ENCODE assay signal across 7 cellular contexts in the genomic region with DNA sequence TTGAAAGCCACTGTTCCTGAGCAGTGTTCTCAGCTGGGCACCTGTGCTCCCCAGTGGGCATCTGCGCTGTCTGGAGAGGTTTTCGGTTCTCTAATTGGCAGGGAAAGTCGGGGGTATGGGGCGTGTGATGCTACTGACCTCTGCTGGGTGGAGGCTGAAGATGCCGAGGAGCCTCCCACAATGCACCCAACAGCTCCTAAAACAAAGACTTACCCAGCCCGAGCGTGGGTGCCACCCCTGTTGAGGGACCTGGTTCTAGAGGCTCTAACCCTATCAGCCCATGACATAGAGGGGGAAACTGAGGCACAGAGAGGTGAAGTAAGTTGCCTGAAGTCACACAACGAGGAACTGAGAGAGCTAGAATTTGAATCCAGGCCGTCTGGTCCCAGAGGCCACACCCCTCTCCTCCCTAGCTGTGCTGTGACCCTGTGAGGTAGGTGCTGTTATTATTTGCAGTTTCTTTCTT. TPM values are rescaled to one million over a fixed set of nuclear protein-coding genes. Genes with fewer than 3 reads are reported as not detected.
A peak's percentile ranks its signal among the peaks of the same experiment; 100 is the strongest.
DNase-seq lines count a peak whose midpoint lies in the region; ATAC-seq and TF ChIP-seq lines count a peak whose summit lies in the region.

No MANE protein-coding gene starts in this region.

- TF ChIP-seq CTCF in GM12801 (IDR thresholded peaks at IDR 0.05; ENCODE audit: extremely low read depth, insufficient read length) (peak; percentile 43), OCI-LY3 (IDR thresholded peaks at IDR 0.05; ENCODE audit: low read depth, low read length) (peak; percentile 88)

- intact Hi-C loops in right cardiac atrium (cut with DNase I): no loop called here

- H3K36me3 ChIP-seq in OCI-LY3 (replicated peaks; ENCODE audit: low read depth, low read length): no peaks in the 10 kb centered on the region

- H3K9ac ChIP-seq in OCI-LY3 (ENCODE audit: low read length): peak overlapping the region; percentile 38; the same call in 1 of the 2 replicates

- H3K79me2 ChIP-seq in OCI-LY3 (ENCODE audit: low read length): no peaks in the 10 kb centered on the region

- H3K4me1 ChIP-seq in OCI-LY3 (ENCODE audit: low read length): peaks cover 14% of the 10 kb centered on the region
- H3K4me1 ChIP-seq in right cardiac atrium (ENCODE audit: control insufficient read depth, insufficient read depth, low read length): no peaks in the 10 kb centered on the region

- H3K9me3 ChIP-seq in OCI-LY3 (ENCODE audit: insufficient read depth, low read length) (no peaks in the 10 kb centered on the region), right cardiac atrium (ENCODE audit: control insufficient read depth, low read length) (no peaks in the 10 kb centered on the region)

- H4K20me1 ChIP-seq in OCI-LY3 (ENCODE audit: insufficient read depth, low read length): no peaks in the 10 kb centered on the region

- peak overlapping the region; percentile 84 for H3K4me2 ChIP-seq in OCI-LY3 (ENCODE audit: low read length)

- WGBS in right cardiac atrium: 22% methylated on average over 9 of the region's 9 CpGs

- peak overlapping the region; percentile 47 for H3K27ac ChIP-seq in OCI-LY3 (ENCODE audit: low read length)
- H3K27ac ChIP-seq in right cardiac atrium (ENCODE audit: low read length): no peak overlapping the region

- H3K4me3 ChIP-seq in OCI-LY3 (ENCODE audit: low read length) (peak overlapping the region; percentile 61), right cardiac atrium (ENCODE audit: low read length) (no peak overlapping the region)

- DNase-seq in HT-29 (ENCODE audit: low spot score) (peak; percentile 93), right cardiac atrium (peak in 1 of 3 donors; percentile 70), NCI-H2227 (lab: John Stamatoyannopoulos, UW; ENCODE audit: unreplicated experiment) (no peak)
- peak; percentile 80 for DNase-seq in activated effector memory CD4-positive, alpha-beta T cell treated with anti-CD3 and anti-CD28 coated beads, Interleukin-2, amount 50 U/mL, for 16 hours
- DNase-seq in stimulated activated naive CD4-positive, alpha-beta T cell (lab: John Stamatoyannopoulos, UW): peak; percentile 24 to 62 (median 32)

- peak overlapping the region; percentile 89 for H2AFZ ChIP-seq in OCI-LY3 (ENCODE audit: low read depth, low read length)

- H3K27me3 ChIP-seq in OCI-LY3 (ENCODE audit: low read depth, low read length): no peaks in the 10 kb centered on the region
- no peaks in the 10 kb centered on the region for H3K27me3 ChIP-seq in right cardiac atrium (ENCODE audit: control insufficient read depth, insufficient read depth)

- peak; percentile 17 to 22 for ATAC-seq in right cardiac atrium

RNA-seq across cellular contexts. Expression of a gene that starts 2.3 kb away (rescaled TPM):
- total RNA-seq in HT-29 (2014; rRNA removed; shearing (Covaris generic)): 2.3 and 3.4 TPM in 2 replicates
- total RNA-seq in right cardiac atrium: not detected
- polyA plus RNA-seq in right cardiac atrium: not detected

RNA-seq across cellular contexts. Expression of a gene that starts 6.0 kb away (rescaled TPM):
- 15.9 and 18.5 TPM in 2 replicates for total RNA-seq in HT-29 (2014; rRNA removed; shearing (Covaris generic))
- under 1 TPM in 1 of 4 donors, not detected in 3; 0.33 TPM for total RNA-seq in right cardiac atrium
- polyA plus RNA-seq in right cardiac atrium: 0.20 TPM

RNA-seq across cellular contexts. Expression of a gene that starts 10.1 kb away (rescaled TPM):
- total RNA-seq in HT-29 (2014; rRNA removed; shearing (Covaris generic)): 6,271 and 6,382 TPM in 2 replicates
- 100 to 1,000 TPM; 606 to 773 (median 699) TPM for total RNA-seq in right cardiac atrium
- 965 TPM for polyA plus RNA-seq in right cardiac atrium

RNA-seq across cellular contexts. Expression of a gene that starts 10.5 kb away (rescaled TPM):
- total RNA-seq in HT-29 (2014; rRNA removed; shearing (Covaris generic)): 114 and 115 TPM in 2 replicates
- 10 to 100 TPM in 3 of 4 donors, 1 to 10 TPM in 1; 7.3 to 12.7 (median 11.7) TPM for total RNA-seq in right cardiac atrium
- polyA plus RNA-seq in right cardiac atrium: 11.0 TPM

RNA-seq across cellular contexts. Expression of a gene that starts 28.3 kb away (rescaled TPM):
- 19.4 and 27.9 TPM in 2 replicates for total RNA-seq in HT-29 (2014; rRNA removed; shearing (Covaris generic))
- total RNA-seq in right cardiac atrium: 10 to 100 TPM in 3 of 4 donors, 1 to 10 TPM in 1; 2.8 to 16.9 (median 14.7) TPM
- polyA plus RNA-seq in right cardiac atrium: 9.5 TPM

Comparison
In these comparisons a context has a peak if more than half of its experiments do, and no peak if none do; other contexts are left out.
1. RNA of a gene that starts 6.0 kb away (total RNA-seq): 15.9 to 18.5 TPM in HT-29; 0.33 TPM in right cardiac atrium; every median in the first group is over 10 times any median in the second.